In the genomic region with DNA sequence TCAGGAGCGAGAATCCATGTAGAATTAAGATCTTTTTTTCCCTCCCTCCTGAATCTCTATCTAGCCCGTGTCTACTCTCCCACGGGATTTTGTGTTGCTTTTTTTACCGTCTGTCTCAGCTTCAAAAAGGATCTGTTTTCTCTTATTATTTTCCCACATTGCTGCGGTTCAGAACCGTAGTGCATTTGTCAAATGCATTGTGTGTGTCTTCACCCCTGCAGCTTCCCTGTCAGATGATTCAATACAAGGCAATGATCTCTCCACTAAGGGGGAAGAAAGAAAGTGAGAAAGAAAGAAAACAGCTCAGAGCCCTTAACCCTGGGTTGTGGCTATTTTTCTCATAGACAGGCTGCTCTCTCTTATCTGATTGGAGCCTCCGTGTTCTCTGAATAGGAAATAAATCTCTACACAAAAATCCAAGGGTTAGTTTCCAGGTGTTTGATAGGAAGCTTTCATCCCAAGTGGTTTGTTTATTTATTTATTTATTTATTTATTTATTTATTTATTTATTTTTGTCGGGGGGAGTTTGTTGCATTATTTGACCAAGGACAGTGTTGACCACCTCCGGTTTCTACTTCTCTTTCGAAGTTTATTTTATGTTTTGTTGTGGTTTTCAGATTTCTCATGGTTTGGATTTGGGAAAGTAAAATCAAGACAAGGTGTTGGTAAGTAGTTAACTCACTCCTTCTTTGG, we compare ENCODE assay signal across 1 cellular context.
TF ChIP-seq lines count a peak whose summit lies in the region.

No MANE protein-coding gene starts in this region.

TF ChIP-seq in HEK293, 187 proteins besides CTCF, POLR2A, EP300 and RAD21 (continued from another document and continues in another):
- TF ChIP-seq ZNF843 (tag by site-specific recombination; IDR thresholded peaks at IDR 0.05) = no peak
- no peak for TF ChIP-seq ZIC2 (tag by site-specific recombination; IDR thresholded peaks at IDR 0.05)
- no peak for TF ChIP-seq ZNF830 (tag by site-specific recombination; IDR thresholded peaks at IDR 0.05; ENCODE audit: low read depth)
- no peak for TF ChIP-seq ZNF112 (tag by site-specific recombination; IDR thresholded peaks at IDR 0.05)
- TF ChIP-seq ZNF140 (tag by site-specific recombination; IDR thresholded peaks at IDR 0.05) = peak; percentile 70; the same call in 1 of the 2 replicates
- no peak for TF ChIP-seq ZNF658 (tag by site-specific recombination; IDR thresholded peaks at IDR 0.05)
- TF ChIP-seq ZNF704 (tag by site-specific recombination; IDR thresholded peaks at IDR 0.05) = 0 out of 2 replicates have a peak, but pooled peaks have one; percentile 64
- 0 out of 2 replicates have a peak, but pooled peaks have one; percentile 47 for TF ChIP-seq ZNF514 (tag by site-specific recombination; IDR thresholded peaks at IDR 0.05)
- TF ChIP-seq ZNF23 (tag by site-specific recombination; IDR thresholded peaks at IDR 0.05; ENCODE audit: borderline replicate concordance) = no peak
- no peak for TF ChIP-seq ZNF530 (tag by site-specific recombination; IDR thresholded peaks at IDR 0.05; ENCODE audit: low read depth)
- TF ChIP-seq ZNF175 (tag by site-specific recombination; IDR thresholded peaks at IDR 0.05) = no peak
- TF ChIP-seq ZNF138 (tag by site-specific recombination; IDR thresholded peaks at IDR 0.05; ENCODE audit: borderline replicate concordance) = 0 out of 2 replicates have a peak, but pooled peaks have one; percentile 48
- TF ChIP-seq ZNF529 (tag by site-specific recombination; IDR thresholded peaks at IDR 0.05; ENCODE audit: insufficient replicate concordance) = no peak
- TF ChIP-seq ZNF548 (tag by site-specific recombination; IDR thresholded peaks at IDR 0.05) = no peak
- TF ChIP-seq ZNF24 (tag by site-specific recombination; IDR thresholded peaks at IDR 0.05) = no peak
- no peak for TF ChIP-seq ZNF121 (tag by site-specific recombination; IDR thresholded peaks at IDR 0.05)
- TF ChIP-seq ZNF707 (tag by site-specific recombination; IDR thresholded peaks at IDR 0.05) = no peak
- 0 out of 2 replicates have a peak, but pooled peaks have one; percentile 61 for TF ChIP-seq ZNF266 (tag by site-specific recombination; IDR thresholded peaks at IDR 0.05; ENCODE audit: low read depth)
- TF ChIP-seq SALL2 (tag by site-specific recombination; IDR thresholded peaks at IDR 0.05; ENCODE audit: borderline replicate concordance) = no peak
- no peak for TF ChIP-seq ZFP41 (tag by site-specific recombination; IDR thresholded peaks at IDR 0.05; ENCODE audit: borderline replicate concordance)
- no peak for TF ChIP-seq ZFP37 (tag by site-specific recombination; IDR thresholded peaks at IDR 0.05)
- no peak for TF ChIP-seq ZEB2 (tag by site-specific recombination; IDR thresholded peaks at IDR 0.05)
- no peak for TF ChIP-seq ZNF768 (tag by site-specific recombination; IDR thresholded peaks at IDR 0.05)
- TF ChIP-seq TRIM28 (IDR thresholded peaks at IDR 0.05; ENCODE audit: borderline replicate concordance, low read length) = no peak
- TF ChIP-seq ZNF132 (tag by site-specific recombination; IDR thresholded peaks at IDR 0.05; ENCODE audit: borderline replicate concordance) = no peak
- TF ChIP-seq ZNF16 (tag by site-specific recombination; IDR thresholded peaks at IDR 0.05; ENCODE audit: low read depth) = no peak
- no peak for TF ChIP-seq ZNF776 (tag by site-specific recombination; IDR thresholded peaks at IDR 0.05; ENCODE audit: borderline replicate concordance)
- peak; percentile 81 for TF ChIP-seq ZNF426 (tag by site-specific recombination; IDR thresholded peaks at IDR 0.05)
- no peak for TF ChIP-seq ZNF223 (tag by site-specific recombination; IDR thresholded peaks at IDR 0.05)
- no peak for TF ChIP-seq ZBTB1 (tag by site-specific recombination; IDR thresholded peaks at IDR 0.05)
- no peak for TF ChIP-seq ZNF239 (tag by site-specific recombination; IDR thresholded peaks at IDR 0.05)
- TF ChIP-seq KLF7 (tag by site-specific recombination; IDR thresholded peaks at IDR 0.05; ENCODE audit: borderline replicate concordance) = no peak
- TF ChIP-seq GLI4 (tag by site-specific recombination; IDR thresholded peaks at IDR 0.05) = no peak
- TF ChIP-seq ZNF544 (tag by site-specific recombination; IDR thresholded peaks at IDR 0.05) = no peak
- no peak for TF ChIP-seq YY1 (tag by site-specific recombination; IDR thresholded peaks at IDR 0.05)
- no peak for TF ChIP-seq ZNF221 (tag by site-specific recombination; IDR thresholded peaks at IDR 0.05; ENCODE audit: borderline replicate concordance)
- TF ChIP-seq YY2 (tag by site-specific recombination; IDR thresholded peaks at IDR 0.05) = no peak
- no peak for TF ChIP-seq KLF16 (tag by site-specific recombination; IDR thresholded peaks at IDR 0.05)
- TF ChIP-seq, protein P1, sequence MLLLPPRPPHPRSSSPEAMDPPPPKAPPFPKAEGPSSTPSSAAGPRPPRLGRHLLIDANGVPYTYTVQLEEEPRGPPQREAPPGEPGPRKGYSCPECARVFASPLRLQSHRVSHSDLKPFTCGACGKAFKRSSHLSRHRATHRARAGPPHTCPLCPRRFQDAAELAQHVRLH (tag by site-specific recombination; IDR thresholded peaks at IDR 0.05) = 0 out of 2 replicates have a peak, but pooled peaks have one; percentile 20
- TF ChIP-seq ZNF654 (tag by site-specific recombination; IDR thresholded peaks at IDR 0.05; ENCODE audit: low read depth) = peak; percentile 23; the same call in 1 of the 2 replicates
- TF ChIP-seq ZNF692 (tag by site-specific recombination; IDR thresholded peaks at IDR 0.05) = no peak
- TF ChIP-seq, protein P2, sequence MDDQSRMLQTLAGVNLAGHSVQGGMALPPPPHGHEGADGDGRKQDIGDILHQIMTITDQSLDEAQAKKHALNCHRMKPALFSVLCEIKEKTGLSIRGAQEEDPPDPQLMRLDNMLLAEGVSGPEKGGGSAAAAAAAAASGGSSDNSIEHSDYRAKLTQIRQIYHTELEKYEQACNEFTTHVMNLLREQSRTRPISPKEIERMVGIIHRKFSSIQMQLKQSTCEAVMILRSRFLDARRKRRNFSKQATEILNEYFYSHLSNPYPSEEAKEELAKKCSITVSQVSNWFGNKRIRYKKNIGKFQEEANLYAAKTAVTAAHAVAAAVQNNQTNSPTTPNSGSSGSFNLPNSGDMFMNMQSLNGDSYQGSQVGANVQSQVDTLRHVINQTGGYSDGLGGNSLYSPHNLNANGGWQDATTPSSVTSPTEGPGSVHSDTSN (CRISPR knock-in tag; IDR thresholded peaks at IDR 0.05) = no peak
- TF ChIP-seq, protein P3, sequence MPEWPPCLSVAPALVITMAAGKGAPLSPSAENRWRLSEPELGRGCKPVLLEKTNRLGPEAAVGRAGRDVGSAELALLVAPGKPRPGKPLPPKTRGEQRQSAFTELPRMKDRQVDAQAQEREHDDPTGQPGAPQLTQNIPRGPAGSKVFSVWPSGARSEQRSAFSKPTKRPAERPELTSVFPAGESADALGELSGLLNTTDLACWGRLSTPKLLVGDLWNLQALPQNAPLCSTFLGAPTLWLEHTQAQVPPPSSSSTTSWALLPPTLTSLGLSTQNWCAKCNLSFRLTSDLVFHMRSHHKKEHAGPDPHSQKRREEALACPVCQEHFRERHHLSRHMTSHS (tag by site-specific recombination; IDR thresholded peaks at IDR 0.05) = no peak
- no peak for TF ChIP-seq ZNF624 (tag by site-specific recombination; IDR thresholded peaks at IDR 0.05)
- TF ChIP-seq, protein P4, sequence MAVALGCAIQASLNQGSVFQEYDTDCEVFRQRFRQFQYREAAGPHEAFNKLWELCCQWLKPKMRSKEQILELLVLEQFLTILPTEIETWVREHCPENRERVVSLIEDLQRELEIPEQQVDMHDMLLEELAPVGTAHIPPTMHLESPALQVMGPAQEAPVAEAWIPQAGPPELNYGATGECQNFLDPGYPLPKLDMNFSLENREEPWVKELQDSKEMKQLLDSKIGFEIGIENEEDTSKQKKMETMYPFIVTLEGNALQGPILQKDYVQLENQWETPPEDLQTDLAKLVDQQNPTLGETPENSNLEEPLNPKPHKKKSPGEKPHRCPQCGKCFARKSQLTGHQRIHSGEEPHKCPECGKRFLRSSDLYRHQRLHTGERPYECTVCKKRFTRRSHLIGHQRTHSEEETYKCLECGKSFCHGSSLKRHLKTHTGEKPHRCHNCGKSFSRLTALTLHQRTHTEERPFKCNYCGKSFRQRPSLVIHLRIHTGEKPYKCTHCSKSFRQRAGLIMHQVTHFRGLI (tag by site-specific recombination; IDR thresholded peaks at IDR 0.05) = no peak
- TF ChIP-seq ZNF600 (tag by site-specific recombination; IDR thresholded peaks at IDR 0.05) = no peak
- TF ChIP-seq MZF1 (tag by site-specific recombination; IDR thresholded peaks at IDR 0.05; ENCODE audit: borderline replicate concordance) = no peak
- no peak for TF ChIP-seq GLIS2 (tag by site-specific recombination; IDR thresholded peaks at IDR 0.05)
- TF ChIP-seq SCRT1 (tag by site-specific recombination; IDR thresholded peaks at IDR 0.05; ENCODE audit: borderline replicate concordance) = no peak
- 0 out of 2 replicates have a peak, but pooled peaks have one; percentile 24 for TF ChIP-seq ZNF341 (tag by site-specific recombination; IDR thresholded peaks at IDR 0.05; ENCODE audit: low read depth)
- TF ChIP-seq ZNF391 (tag by site-specific recombination; IDR thresholded peaks at IDR 0.05; ENCODE audit: borderline replicate concordance, low read depth) = no peak
- 0 out of 2 replicates have a peak, but pooled peaks have one; percentile 68 for TF ChIP-seq ZNF202 (tag by site-specific recombination; IDR thresholded peaks at IDR 0.05; ENCODE audit: borderline replicate concordance)
- no peak for TF ChIP-seq ZNF324 (tag by site-specific recombination; IDR thresholded peaks at IDR 0.05)
- no peak for TF ChIP-seq ZNF670 (tag by site-specific recombination; IDR thresholded peaks at IDR 0.05; ENCODE audit: low read depth)
- no peak for TF ChIP-seq ZNF48 (tag by site-specific recombination; IDR thresholded peaks at IDR 0.05)
- peak; percentile 74 for TF ChIP-seq ZNF510 (tag by site-specific recombination; IDR thresholded peaks at IDR 0.05; ENCODE audit: insufficient replicate concordance)
- TF ChIP-seq ZNF292 (tag by site-specific recombination; IDR thresholded peaks at IDR 0.05; ENCODE audit: borderline replicate concordance, low read depth) = no peak
- no peak for TF ChIP-seq ZNF37A (tag by site-specific recombination; IDR thresholded peaks at IDR 0.05)
- TF ChIP-seq ZNF211 (tag by site-specific recombination; IDR thresholded peaks at IDR 0.05; ENCODE audit: low read depth) = no peak
- TF ChIP-seq, protein P5, sequence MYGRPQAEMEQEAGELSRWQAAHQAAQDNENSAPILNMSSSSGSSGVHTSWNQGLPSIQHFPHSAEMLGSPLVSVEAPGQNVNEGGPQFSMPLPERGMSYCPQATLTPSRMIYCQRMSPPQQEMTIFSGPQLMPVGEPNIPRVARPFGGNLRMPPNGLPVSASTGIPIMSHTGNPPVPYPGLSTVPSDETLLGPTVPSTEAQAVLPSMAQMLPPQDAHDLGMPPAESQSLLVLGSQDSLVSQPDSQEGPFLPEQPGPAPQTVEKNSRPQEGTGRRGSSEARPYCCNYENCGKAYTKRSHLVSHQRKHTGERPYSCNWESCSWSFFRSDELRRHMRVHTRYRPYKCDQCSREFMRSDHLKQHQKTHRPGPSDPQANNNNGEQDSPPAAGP (tag by site-specific recombination; IDR thresholded peaks at IDR 0.05) = no peak
- no peak for TF ChIP-seq ZBTB20 (tag by site-specific recombination; IDR thresholded peaks at IDR 0.05)
- no peak for TF ChIP-seq ZNF561 (tag by site-specific recombination; IDR thresholded peaks at IDR 0.05; ENCODE audit: borderline replicate concordance)
- no peak for TF ChIP-seq ZNF416 (tag by site-specific recombination; IDR thresholded peaks at IDR 0.05)
- no peak for TF ChIP-seq ZSCAN16 (tag by site-specific recombination; IDR thresholded peaks at IDR 0.05)
- TF ChIP-seq, protein P6, sequence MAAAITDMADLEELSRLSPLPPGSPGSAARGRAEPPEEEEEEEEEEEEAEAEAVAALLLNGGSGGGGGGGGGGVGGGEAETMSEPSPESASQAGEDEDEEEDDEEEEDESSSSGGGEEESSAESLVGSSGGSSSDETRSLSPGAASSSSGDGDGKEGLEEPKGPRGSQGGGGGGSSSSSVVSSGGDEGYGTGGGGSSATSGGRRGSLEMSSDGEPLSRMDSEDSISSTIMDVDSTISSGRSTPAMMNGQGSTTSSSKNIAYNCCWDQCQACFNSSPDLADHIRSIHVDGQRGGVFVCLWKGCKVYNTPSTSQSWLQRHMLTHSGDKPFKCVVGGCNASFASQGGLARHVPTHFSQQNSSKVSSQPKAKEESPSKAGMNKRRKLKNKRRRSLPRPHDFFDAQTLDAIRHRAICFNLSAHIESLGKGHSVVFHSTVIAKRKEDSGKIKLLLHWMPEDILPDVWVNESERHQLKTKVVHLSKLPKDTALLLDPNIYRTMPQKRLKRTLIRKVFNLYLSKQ (tag by site-specific recombination; IDR thresholded peaks at IDR 0.05; ENCODE audit: borderline replicate concordance) = no peak
- TF ChIP-seq ZXDB (tag by site-specific recombination; IDR thresholded peaks at IDR 0.05) = no peak
- no peak for TF ChIP-seq ZFP69B (tag by site-specific recombination; IDR thresholded peaks at IDR 0.05)
- no peak for TF ChIP-seq ZNF837 (tag by site-specific recombination; IDR thresholded peaks at IDR 0.05)
- no peak for TF ChIP-seq BCL11A (tag by site-specific recombination; IDR thresholded peaks at IDR 0.05; ENCODE audit: low read depth)
- no peak for TF ChIP-seq SETDB1 (IDR thresholded peaks at IDR 0.05; ENCODE audit: insufficient read length, low read length)
